In genomic region chr13:99200433-99201167, GRCh38 we compare ENCODE assay signal across 8 cellular contexts. TPM values are rescaled to one million over a fixed set of nuclear protein-coding genes. Genes with fewer than 3 reads are reported as not detected.
A peak's percentile ranks its signal among the peaks of the same experiment; 100 is the strongest.
DNase-seq lines count a peak whose midpoint lies in the region; ATAC-seq and TF ChIP-seq lines count a peak whose summit lies in the region.

A gene with protein sequence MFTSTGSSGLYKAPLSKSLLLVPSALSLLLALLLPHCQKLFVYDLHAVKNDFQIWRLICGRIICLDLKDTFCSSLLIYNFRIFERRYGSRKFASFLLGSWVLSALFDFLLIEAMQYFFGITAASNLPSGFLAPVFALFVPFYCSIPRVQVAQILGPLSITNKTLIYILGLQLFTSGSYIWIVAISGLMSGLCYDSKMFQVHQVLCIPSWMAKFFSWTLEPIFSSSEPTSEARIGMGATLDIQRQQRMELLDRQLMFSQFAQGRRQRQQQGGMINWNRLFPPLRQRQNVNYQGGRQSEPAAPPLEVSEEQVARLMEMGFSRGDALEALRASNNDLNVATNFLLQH (plus strand): TSS chr13:99200854. CDS start chr13:99200909, 55 bp downstream.

- peaks cover 34 to 45% of the 10 kb centered on the region in 2 donors for H3K4me1 ChIP-seq in duodenal mucosa (ENCODE audit: control insufficient read depth in 1 of 2, insufficient read depth in 2 of 2, low read length in 2 of 2)
- peaks cover 34% of the 10 kb centered on the region for H3K4me1 ChIP-seq in lower lobe of right lung

- H3K9me3 ChIP-seq in CD4-positive, alpha-beta T cell (ENCODE audit: control insufficient read depth, low read length) = no peaks in the 10 kb centered on the region
- H3K9me3 ChIP-seq in duodenal mucosa (ENCODE audit: control insufficient read depth in 1 of 2, low read length in 2 of 2) (no peaks in the 10 kb centered on the region), lower lobe of right lung (no peaks in the 10 kb centered on the region)

- H3K4me3 Mint-ChIP-seq in CD4-positive, alpha-beta T cell = peak within 1 kb of the TSS; percentile 95
- peak within 1 kb of the TSS; percentile 93 for H3K4me3 Mint-ChIP-seq in activated CD4-positive, alpha-beta memory T cell treated with anti-CD3 and anti-CD28 coated beads, Interleukin-2, amount 10 ng/mL, durations not matched to agents 7 days and 5 days

- no peaks in the 10 kb centered on the region for H3K27me3 Mint-ChIP-seq in CD4-positive, alpha-beta T cell
- H3K27me3 Mint-ChIP-seq in activated CD4-positive, alpha-beta memory T cell treated with anti-CD3 and anti-CD28 coated beads, Interleukin-2, amount 10 ng/mL, durations not matched to agents 7 days and 5 days = peaks cover 6% of the 10 kb centered on the region

- DNase-seq in CD4-positive, alpha-beta T cell = peak; percentile 90 to 99 (median 94)
- DNase-seq in NCI-H82 treated with DMSO at 0.1 percent for 48 hours (lab: John Stamatoyannopoulos, UW; ENCODE audit: unreplicated experiment) (peak; percentile 87), lower lobe of right lung (peak; percentile 96)
- peak; percentile 97 for DNase-seq in activated CD4-positive, alpha-beta memory T cell treated with anti-CD3 and anti-CD28 coated beads, Interleukin-2, amount 10 ng/mL, durations not matched to agents 7 days and 5 days
- DNase-seq in stimulated activated CD4-positive, alpha-beta T cell treated with anti-CD3 and anti-CD28 coated beads, TNF-alpha, amount 100 ng/mL, for 24 hours (ENCODE audit: low read depth in 3 of 3) = peak; percentile 89 to 95 (median 94)

- H3K27me3 ChIP-seq in CD4-positive, alpha-beta T cell (ENCODE audit: control insufficient read depth, insufficient read depth, low read length) = no peaks in the 10 kb centered on the region
- peaks cover 0 to 3% of the 10 kb centered on the region in 2 donors for H3K27me3 ChIP-seq in duodenal mucosa (ENCODE audit: control insufficient read depth in 1 of 2, insufficient read depth in 2 of 2, low read length in 2 of 2)
- H3K27me3 ChIP-seq in lower lobe of right lung (ENCODE audit: low read depth) = no peaks in the 10 kb centered on the region

- peak within 1 kb of the TSS; percentile 96 for H3K9ac ChIP-seq in duodenal mucosa (ENCODE audit: low read depth in 1 of 2, low read length in 2 of 2)

- H3K27ac ChIP-seq in CD4-positive, alpha-beta T cell (ENCODE audit: low read depth, low read length) = peak within 1 kb of the TSS; percentile 97
- H3K27ac ChIP-seq in duodenal mucosa (ENCODE audit: low read depth, low read length) (peak within 1 kb of the TSS; percentile 98), lower lobe of right lung (peak within 1 kb of the TSS; percentile 94)

- H3K36me3 ChIP-seq in duodenal mucosa (ENCODE audit: control insufficient read depth in 1 of 2, insufficient read depth in 2 of 2, low read length in 2 of 2) (peaks cover 0 to 2% of the 10 kb centered on the region in 2 donors), lower lobe of right lung (no peaks in the 10 kb centered on the region)

- intact Hi-C loops in CD4-positive, alpha-beta T cell (cut with DNase I, micrococcal nuclease) = loop anchor here (1.0 to 10.0 kb wide), 6 partner anchors 15 to 404 kb away; partner anchors contain the start of genes CLYBL (in 1 of the 2) and GPR18 (in 1 of the 2)
- intact Hi-C loops in lower lobe of right lung (cut with DNase I) = no loop called here

- CTCF ChIA-PET in CD4-positive, alpha-beta T cell (lab: Charles Lee) = interaction anchor here (1.0 to 9.3 kb wide), 12 partner anchors 13 to 236 kb away, joined by 3 to 48 read pairs (median 6); partner anchors contain the start of gene GPR18
- CTCF ChIA-PET in activated CD4-positive, alpha-beta memory T cell treated with anti-CD3 and anti-CD28 coated beads, Interleukin-2, amount 10 ng/mL, durations not matched to agents 7 days and 5 days (lab: Charles Lee) = interaction anchor here (0.6 to 12.7 kb wide), 19 partner anchors 14 to 456 kb away, joined by 3 to 179 read pairs (median 5); partner anchors contain the start of gene GPR18

- peak; percentile 79 for ATAC-seq in CD4-positive, alpha-beta T cell (ENCODE audit: poor library complexity)
- ATAC-seq in GM19438 (IDR thresholded peaks at IDR 0.05; ENCODE audit: low read depth, unreplicated experiment) (peak; percentile 64), HG03575 (IDR thresholded peaks at IDR 0.05; ENCODE audit: extremely low read depth, insufficient number of reproducible peaks, low FRiP score, unreplicated experiment) (peak; percentile 28), lower lobe of right lung (peak; percentile 97 to 98)

- peak within 1 kb of the TSS; percentile 93 for H3K27ac Mint-ChIP-seq in CD4-positive, alpha-beta T cell
- peak within 1 kb of the TSS; percentile 80 for H3K27ac Mint-ChIP-seq in activated CD4-positive, alpha-beta memory T cell treated with anti-CD3 and anti-CD28 coated beads, Interleukin-2, amount 10 ng/mL, durations not matched to agents 7 days and 5 days

- H3K4me3 ChIP-seq in duodenal mucosa (ENCODE audit: low read depth in 1 of 2, low read length in 2 of 2) = peak within 1 kb of the TSS; percentile 81 to 91
- peak within 1 kb of the TSS; percentile 98 for H3K4me3 ChIP-seq in lower lobe of right lung

- H3K36me3 Mint-ChIP-seq in CD4-positive, alpha-beta T cell (ENCODE audit: low read depth) = peaks cover 31% of the 10 kb centered on the region
- H3K36me3 Mint-ChIP-seq in activated CD4-positive, alpha-beta memory T cell treated with anti-CD3 and anti-CD28 coated beads, Interleukin-2, amount 10 ng/mL, durations not matched to agents 7 days and 5 days (ENCODE audit: low read depth) = peaks cover 32% of the 10 kb centered on the region

- TF ChIP-seq CTCF in CD4-positive, alpha-beta T cell (IDR thresholded peaks at IDR 0.05) = no peak
- no peak for TF ChIP-seq CTCF in lower lobe of right lung (IDR thresholded peaks at IDR 0.05)

- no peaks in the 10 kb centered on the region for H3K9me3 Mint-ChIP-seq in CD4-positive, alpha-beta T cell
- H3K9me3 Mint-ChIP-seq in activated CD4-positive, alpha-beta memory T cell treated with anti-CD3 and anti-CD28 coated beads, Interleukin-2, amount 10 ng/mL, durations not matched to agents 7 days and 5 days = no peaks in the 10 kb centered on the region

- POLR2A ChIA-PET in CD4-positive, alpha-beta T cell (lab: Charles Lee) = interaction anchor here (0.7 to 11.7 kb wide), 50 partner anchors 9 to 410 kb away, joined by 3 to 259 read pairs (median 5); partner anchors contain the start of genes CLYBL, GPR18, GPR183 and TM9SF2
- POLR2A ChIA-PET in activated CD4-positive, alpha-beta memory T cell treated with anti-CD3 and anti-CD28 coated beads, Interleukin-2, amount 10 ng/mL, durations not matched to agents 7 days and 5 days (lab: Charles Lee) = interaction anchor here (0.6 to 4.9 kb wide), 54 partner anchors 9 to 331 kb away, joined by 3 to 99 read pairs (median 6); partner anchors contain the start of genes GPR18 and GPR183

- H3K4me1 Mint-ChIP-seq in CD4-positive, alpha-beta T cell (ENCODE audit: low read depth) = peaks cover 67% of the 10 kb centered on the region
- peaks cover 50% of the 10 kb centered on the region for H3K4me1 Mint-ChIP-seq in activated CD4-positive, alpha-beta memory T cell treated with anti-CD3 and anti-CD28 coated beads, Interleukin-2, amount 10 ng/mL, durations not matched to agents 7 days and 5 days

RNA-seq across cellular contexts. Expression of the gene that starts here (rescaled TPM):
- total RNA-seq in CD4-positive, alpha-beta T cell = 10 to 100 TPM; 59.8 to 67.4 TPM
- total RNA-seq in activated CD4-positive, alpha-beta memory T cell treated with anti-CD3 and anti-CD28 coated beads, Interleukin-2, amount 10 ng/mL, durations not matched to agents 7 days and 5 days = 10 to 100 TPM; 53.8 to 55.2 TPM
- 44.5 TPM for total RNA-seq in lower lobe of right lung

Comparison
In these comparisons a context has a peak if more than half of its experiments do, and no peak if none do; other contexts are left out.
1. Peak in every context shown above with its lines: DNase-seq, ATAC-seq, H3K4me3 ChIP-seq and H3K27ac ChIP-seq.
2. ATAC-seq: peak in every context shown above with its lines; median percentile 98 in lower lobe of right lung; 79 in CD4-positive, alpha-beta T cell; 64 in GM19438; 28 in HG03575.